8 cellular contexts compared by ENCODE assay signal in genomic region chr20:41734506-41734945, GRCh38.
A peak's percentile ranks its signal among the peaks of the same experiment; 100 is the strongest.
DNase-seq lines count a peak whose midpoint lies in the region; ATAC-seq and TF ChIP-seq lines count a peak whose summit lies in the region.

No MANE protein-coding gene starts in this region.

- H3K9ac ChIP-seq in Karpas-422 (ENCODE audit: low read length) (no peak overlapping the region), SK-N-SH (no peak overlapping the region)

- no peak overlapping the region for H2AFZ ChIP-seq in Karpas-422 (ENCODE audit: low read length)
- H2AFZ ChIP-seq in SK-N-SH (ENCODE audit: low read depth): no peak overlapping the region

- H3K27ac ChIP-seq in Karpas-422 (ENCODE audit: low read length) (no peak overlapping the region), SK-N-SH (ENCODE audit: low read depth in 2 of 2, low read length in 1 of 2) (no peak overlapping the region), body of pancreas (no peak overlapping the region)

- no peak for TF ChIP-seq EP300 in SK-N-SH (IDR thresholded peaks at IDR 0.05; ENCODE audit: borderline replicate concordance in 1 of 2, low read depth in 1 of 2, low read length in 1 of 2)

- POLR2A ChIA-PET in SK-N-SH (lab: Yijun Ruan, JAX): no interaction called here

- TF ChIP-seq CTCF in SK-N-SH (IDR thresholded peaks at IDR 0.05) (peak; percentile 78), body of pancreas (IDR thresholded peaks at IDR 0.05) (peak; percentile 67 to 88 (median 82))

- peak; percentile 65 for TF ChIP-seq RAD21 in SK-N-SH (IDR thresholded peaks at IDR 0.05; ENCODE audit: low read length)

- H3K4me1 ChIP-seq in Karpas-422 (ENCODE audit: low read length) (no peaks in the 10 kb centered on the region), SK-N-SH (ENCODE audit: control insufficient read depth in 1 of 2, insufficient read depth in 2 of 2, low read depth in 1 of 2, low read length in 1 of 2) (no peaks in the 10 kb centered on the region; a peak in 1 of 4 replicates), body of pancreas (no peaks in the 10 kb centered on the region)

- H4K20me1 ChIP-seq in Karpas-422 (ENCODE audit: insufficient read depth, low read depth, low read length) (no peaks in the 10 kb centered on the region), SK-N-SH (ENCODE audit: insufficient read depth) (no peaks in the 10 kb centered on the region)

- WGBS in SK-N-SH (ENCODE audit: low lambda C conversion rate): 50% methylated on average over 2 of the region's 5 CpGs
- WGBS in body of pancreas, 2 donors: 28 to 33% methylated on average over 3 to 5 of the region's 5 CpGs

- DNase-seq in DMS 273 (lab: John Stamatoyannopoulos, UW; ENCODE audit: unreplicated experiment) (peak; percentile 71), DMS 273 treated with DMSO at 0.1 percent for 48 hours (lab: John Stamatoyannopoulos, UW) (no peak), Karpas-422 (peak; percentile 70), SK-N-SH (peak; percentile 64), body of pancreas (peak; percentile 51 to 62 (median 54)), iris pigment epithelial cell (ENCODE audit: low read depth) (peak; percentile 24)
- DNase-seq in stimulated activated CD4-positive, alpha-beta T cell treated with anti-CD3 and anti-CD28 coated beads, Interleukin-4, amount 100 ng/mL, for 48 hours (ENCODE audit: low read depth in 2 of 2): peak; percentile 3 to 7

- H3K27me3 ChIP-seq in Karpas-422 (ENCODE audit: low read length): no peaks in the 10 kb centered on the region
- H3K27me3 ChIP-seq in SK-N-SH (ENCODE audit: insufficient read depth): no peaks in the 10 kb centered on the region
- H3K27me3 ChIP-seq in body of pancreas: no peaks in the 10 kb centered on the region

- H3F3A ChIP-seq in SK-N-SH (replicated peaks; ENCODE audit: insufficient read depth): no peaks in the 10 kb centered on the region

- intact Hi-C loops in body of pancreas (cut with DNase I): no loop called here

- H3K36me3 ChIP-seq in Karpas-422 (ENCODE audit: insufficient read depth, low read length) (no peaks in the 10 kb centered on the region), SK-N-SH (replicated peaks in 1 of 2; ENCODE audit: control insufficient read depth in 1 of 2, insufficient read depth in 2 of 2, low read length in 1 of 2) (no peaks in the 10 kb centered on the region), body of pancreas (replicated peaks in 1 of 2; ENCODE audit: insufficient read depth in 1 of 2, low read depth in 2 of 2) (no peaks in the 10 kb centered on the region)

- no peak for TF ChIP-seq POLR2A in body of pancreas (IDR thresholded peaks at IDR 0.05)

- H3K9me3 ChIP-seq in Karpas-422 (ENCODE audit: low read length) (no peaks in the 10 kb centered on the region), SK-N-SH (no peaks in the 10 kb centered on the region), body of pancreas (no peaks in the 10 kb centered on the region)

- CTCF ChIA-PET in SK-N-SH (lab: Yijun Ruan, JAX): interaction anchor here (0.6 to 7.9 kb wide), 38 partner anchors 12 to 1681 kb away, joined by 3 to 90 read pairs (median 4); partner anchors contain the start of gene PTPRT

- H3K9me2 ChIP-seq in Karpas-422 (replicated peaks; ENCODE audit: insufficient read depth, low read length) (no peaks in the 10 kb centered on the region), SK-N-SH (no peaks in the 10 kb centered on the region)

- H3K4me2 ChIP-seq in Karpas-422 (ENCODE audit: low read depth, low read length, poor library complexity, severe bottlenecking): no peak overlapping the region
- H3K4me2 ChIP-seq in SK-N-SH: no peak overlapping the region

- ATAC-seq in body of pancreas (peak; percentile 74), GM18502 (IDR thresholded peaks at IDR 0.05; ENCODE audit: poor library complexity, unreplicated experiment) (no peak)

- H3K79me2 ChIP-seq in Karpas-422 (ENCODE audit: low read length): no peaks in the 10 kb centered on the region
- no peaks in the 10 kb centered on the region for H3K79me2 ChIP-seq in SK-N-SH (ENCODE audit: insufficient read depth)

- H3K4me3 ChIP-seq in Karpas-422 (ENCODE audit: low read length) (no peak overlapping the region), SK-N-SH (ENCODE audit: low read depth in 2 of 2, low read length in 1 of 2) (no peak overlapping the region; a peak in 1 of 4 replicates), body of pancreas (no peak overlapping the region)

TF ChIP-seq in SK-N-SH, 30 proteins besides CTCF, POLR2A, EP300 and RAD21:
- TF ChIP-seq RCOR1 (IDR thresholded peaks at IDR 0.05; ENCODE audit: low read length) (no peak), SMC3 (IDR thresholded peaks at IDR 0.05; ENCODE audit: low read depth, low read length) (peak; percentile 47; the same call in 1 of the 2 replicates)
